Comparison of ENCODE assay signal across 8 cellular contexts in genomic region chr1:161766102-161766981, GRCh38. TPM values are rescaled to one million over a fixed set of nuclear protein-coding genes. Genes with fewer than 3 reads are reported as not detected.
DNase-seq lines count a peak whose midpoint lies in the region; ATAC-seq and TF ChIP-seq lines count a peak whose summit lies in the region.

TSS of gene ATF6 (plus strand) at chr1:161766320. CDS start at chr1:161766361, 41 bp downstream.

- H3K9me3 ChIP-seq in cardiac muscle cell (ENCODE audit: low read depth) (no peaks in the 10 kb centered on the region), trophoblast cell (ENCODE audit: insufficient read depth, low read depth, low read length) (peaks cover 3% of the 10 kb centered on the region), tibial nerve (no peaks in the 10 kb centered on the region)

- peak; percentile 85 for DNase-seq in GM06990 (ENCODE audit: extremely low read depth, insufficient read length)
- peak; percentile 80 for DNase-seq in NCI-H128 (lab: John Stamatoyannopoulos, UW; ENCODE audit: unreplicated experiment)
- DNase-seq in SW 1271 (lab: John Stamatoyannopoulos, UW), result peak; percentile 36 to 88
- peak; percentile 57 for DNase-seq in activated naive CD8-positive, alpha-beta T cell treated with anti-CD3 and anti-CD28 coated beads, Interleukin-2, amount 50 U/mL, for 16 hours (ENCODE audit: low read depth, low spot score)
- DNase-seq in cardiac muscle cell (ENCODE audit: low read depth in 1 of 2, low spot score in 1 of 2), result peak; percentile 87 to 96
- DNase-seq in trophoblast cell, result peak; percentile 73 to 90
- DNase-seq in tibial nerve (ENCODE audit: low spot score in 2 of 2), result peak; percentile 88 to 94

- peak within 1 kb of the TSS; percentile 90 for H2BK120ac ChIP-seq in trophoblast cell (ENCODE audit: insufficient read depth, low read length, poor library complexity)

- peak within 1 kb of the TSS; percentile 97 for H3K14ac ChIP-seq in trophoblast cell (ENCODE audit: low read length)

- no CpG with 5 or more reads among the region's 35 CpGs for WGBS in trophoblast cell (ENCODE audit: extremely low coverage, insufficient coverage, insufficient read length)
- WGBS in tibial nerve, 2 donors, result 0 to 1% methylated on average over 35 of the region's 35 CpGs

- peak; percentile 95 to 99 for TF ChIP-seq EP300 in tibial nerve (IDR thresholded peaks at IDR 0.05)

- peak within 1 kb of the TSS; percentile 71 for H2BK5ac ChIP-seq in trophoblast cell (ENCODE audit: low read depth, low read length, poor library complexity)

- peak; percentile 3 for TF ChIP-seq CTCF in GM06990 (IDR thresholded peaks at IDR 0.05; ENCODE audit: insufficient read depth, low read length, poor library complexity, severe bottlenecking)
- no peak for TF ChIP-seq CTCF in cardiac muscle cell (IDR thresholded peaks at IDR 0.05; ENCODE audit: low read depth, low read length)
- peak in 2 of 5 experiments; percentile 19 to 53 for TF ChIP-seq CTCF in tibial nerve (IDR thresholded peaks at IDR 0.05)

- peak within 1 kb of the TSS; percentile 97 for H4K12ac ChIP-seq in trophoblast cell (ENCODE audit: low read depth, low read length)

- H3K79me1 ChIP-seq in trophoblast cell (ENCODE audit: low read length), result peaks cover 5% of the 10 kb centered on the region

- peak within 1 kb of the TSS; percentile 83 for H3K4me3 ChIP-seq in GM06990 (replicated peaks; ENCODE audit: low read depth, low read length)
- peak within 1 kb of the TSS; percentile 75 for H3K4me3 ChIP-seq in cardiac muscle cell
- peak within 1 kb of the TSS; percentile 98 for H3K4me3 ChIP-seq in trophoblast cell (ENCODE audit: low read depth, low read length)
- peak within 1 kb of the TSS; percentile 62 to 74 (median 68) for H3K4me3 ChIP-seq in tibial nerve

- H2BK12ac ChIP-seq in trophoblast cell (ENCODE audit: low read length), result no peak within 1 kb of the TSS

- H3K4me1 ChIP-seq in cardiac muscle cell (ENCODE audit: low read depth), result peaks cover 6% of the 10 kb centered on the region
- H3K4me1 ChIP-seq in trophoblast cell (ENCODE audit: control insufficient read depth in 1 of 2, insufficient read depth in 2 of 2, low read length in 2 of 2), result peaks cover 0 to 1% of the 10 kb centered on the region in 2 experiments
- H3K4me1 ChIP-seq in tibial nerve, result peaks cover 0 to 51% (median 12%) of the 10 kb centered on the region in 4 donors

- peak within 1 kb of the TSS; percentile 71 for H3K18ac ChIP-seq in trophoblast cell (ENCODE audit: low read length)

- H3K79me2 ChIP-seq in trophoblast cell (ENCODE audit: control insufficient read depth, insufficient read depth, low read length, poor library complexity), result peaks cover 4% of the 10 kb centered on the region

- H3K27me3 ChIP-seq in GM06990 (replicated peaks; ENCODE audit: control insufficient read depth, insufficient read depth, low read length), result no peaks in the 10 kb centered on the region
- no peaks in the 10 kb centered on the region for H3K27me3 ChIP-seq in cardiac muscle cell
- H3K27me3 ChIP-seq in trophoblast cell (ENCODE audit: insufficient read depth, low read length), result no peaks in the 10 kb centered on the region
- no peaks in the 10 kb centered on the region for H3K27me3 ChIP-seq in tibial nerve

- peak within 1 kb of the TSS; percentile 92 for H3K4ac ChIP-seq in trophoblast cell (ENCODE audit: low read depth, low read length)

- no peak within 1 kb of the TSS for H2AK5ac ChIP-seq in trophoblast cell (ENCODE audit: low read length)

- peak; percentile 65 for ATAC-seq in HG02610 (IDR thresholded peaks at IDR 0.05; ENCODE audit: unreplicated experiment)

- H3K27ac ChIP-seq in cardiac muscle cell, result peak within 1 kb of the TSS; percentile 46
- H3K27ac ChIP-seq in trophoblast cell (ENCODE audit: low read depth, low read length), result peak within 1 kb of the TSS; percentile 6
- H3K27ac ChIP-seq in tibial nerve, result peak within 1 kb of the TSS; percentile 77 to 96 (median 86)

- H3K4me2 ChIP-seq in trophoblast cell (ENCODE audit: low read length), result peak within 1 kb of the TSS; percentile 96

- TF ChIP-seq POLR2A in tibial nerve (IDR thresholded peaks at IDR 0.05), result peak; percentile 44 to 77

- no peaks in the 10 kb centered on the region for H3K36me3 ChIP-seq in GM06990 (ENCODE audit: control insufficient read depth, insufficient read depth, low read length)
- no peaks in the 10 kb centered on the region for H3K36me3 ChIP-seq in cardiac muscle cell
- H3K36me3 ChIP-seq in trophoblast cell (ENCODE audit: control insufficient read depth in 1 of 2, insufficient read depth in 2 of 2, low read length in 2 of 2), result no peaks in the 10 kb centered on the region
- no peaks in the 10 kb centered on the region for H3K36me3 ChIP-seq in tibial nerve

- peak within 1 kb of the TSS; percentile 86 for H4K8ac ChIP-seq in trophoblast cell (ENCODE audit: low read depth, low read length)

- H3K23ac ChIP-seq in trophoblast cell (ENCODE audit: low read length), result peak within 1 kb of the TSS; percentile 30

- peak within 1 kb of the TSS; percentile 98 for H3K9ac ChIP-seq in trophoblast cell (ENCODE audit: low read length)

- peak within 1 kb of the TSS; percentile 79 for H4K91ac ChIP-seq in trophoblast cell (ENCODE audit: low read depth, low read length)

- peak within 1 kb of the TSS; percentile 98 for H2AFZ ChIP-seq in trophoblast cell (ENCODE audit: insufficient read depth, low read length, poor library complexity)

RNA-seq across cellular contexts. Expression of gene ATF6, which starts in this region (rescaled TPM):
- 18.0 and 18.1 TPM in 2 replicates for total RNA-seq in cardiac muscle cell
- 14.6 and 15.6 TPM in 2 replicates for polyA plus RNA-seq in cardiac muscle cell
- polyA plus RNA-seq in trophoblast cell (2013), result 26.8 and 28.0 TPM in 2 replicates
- 10 to 100 TPM; 26.1 to 35.4 (median 32.3) TPM for total RNA-seq in tibial nerve

Comparison
In these comparisons a context has a peak if more than half of its experiments do, and no peak if none do; other contexts are left out.
1. Peak in every context shown above with its lines: DNase-seq, ATAC-seq, H3K4me3 ChIP-seq and H3K27ac ChIP-seq.
2. H3K27ac ChIP-seq: peak in every context shown above with its lines; median percentile 86 in tibial nerve; 46 in cardiac muscle cell; 6 in trophoblast cell.